1 cellular context compared by ENCODE assay signal in the genomic region with DNA sequence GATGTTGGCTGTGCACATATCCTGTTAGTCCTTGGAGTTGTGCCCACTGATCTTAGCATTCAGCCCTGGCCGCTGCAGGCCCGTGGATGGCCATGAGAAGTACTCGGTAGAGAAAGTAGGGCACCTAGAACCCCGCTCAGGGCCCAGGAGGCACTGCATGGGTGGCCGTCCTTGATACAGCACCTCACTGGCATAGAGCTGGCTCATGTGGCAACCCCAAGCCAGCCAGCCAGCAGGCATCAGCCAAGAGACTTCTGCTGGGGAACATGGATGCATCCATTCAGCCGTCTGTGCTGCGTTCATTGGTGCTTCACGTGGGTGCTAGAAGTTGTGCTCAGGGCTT.
TF ChIP-seq lines count a peak whose summit lies in the region.

No MANE protein-coding gene starts in this region.

TF ChIP-seq in HepG2, 621 proteins besides CTCF, POLR2A, EP300 and RAD21:
- TF ChIP-seq SCMH1 (CRISPR knock-in tag; IDR thresholded peaks at IDR 0.05; ENCODE audit: borderline replicate concordance) = no peak
- TF ChIP-seq, protein P1, sequence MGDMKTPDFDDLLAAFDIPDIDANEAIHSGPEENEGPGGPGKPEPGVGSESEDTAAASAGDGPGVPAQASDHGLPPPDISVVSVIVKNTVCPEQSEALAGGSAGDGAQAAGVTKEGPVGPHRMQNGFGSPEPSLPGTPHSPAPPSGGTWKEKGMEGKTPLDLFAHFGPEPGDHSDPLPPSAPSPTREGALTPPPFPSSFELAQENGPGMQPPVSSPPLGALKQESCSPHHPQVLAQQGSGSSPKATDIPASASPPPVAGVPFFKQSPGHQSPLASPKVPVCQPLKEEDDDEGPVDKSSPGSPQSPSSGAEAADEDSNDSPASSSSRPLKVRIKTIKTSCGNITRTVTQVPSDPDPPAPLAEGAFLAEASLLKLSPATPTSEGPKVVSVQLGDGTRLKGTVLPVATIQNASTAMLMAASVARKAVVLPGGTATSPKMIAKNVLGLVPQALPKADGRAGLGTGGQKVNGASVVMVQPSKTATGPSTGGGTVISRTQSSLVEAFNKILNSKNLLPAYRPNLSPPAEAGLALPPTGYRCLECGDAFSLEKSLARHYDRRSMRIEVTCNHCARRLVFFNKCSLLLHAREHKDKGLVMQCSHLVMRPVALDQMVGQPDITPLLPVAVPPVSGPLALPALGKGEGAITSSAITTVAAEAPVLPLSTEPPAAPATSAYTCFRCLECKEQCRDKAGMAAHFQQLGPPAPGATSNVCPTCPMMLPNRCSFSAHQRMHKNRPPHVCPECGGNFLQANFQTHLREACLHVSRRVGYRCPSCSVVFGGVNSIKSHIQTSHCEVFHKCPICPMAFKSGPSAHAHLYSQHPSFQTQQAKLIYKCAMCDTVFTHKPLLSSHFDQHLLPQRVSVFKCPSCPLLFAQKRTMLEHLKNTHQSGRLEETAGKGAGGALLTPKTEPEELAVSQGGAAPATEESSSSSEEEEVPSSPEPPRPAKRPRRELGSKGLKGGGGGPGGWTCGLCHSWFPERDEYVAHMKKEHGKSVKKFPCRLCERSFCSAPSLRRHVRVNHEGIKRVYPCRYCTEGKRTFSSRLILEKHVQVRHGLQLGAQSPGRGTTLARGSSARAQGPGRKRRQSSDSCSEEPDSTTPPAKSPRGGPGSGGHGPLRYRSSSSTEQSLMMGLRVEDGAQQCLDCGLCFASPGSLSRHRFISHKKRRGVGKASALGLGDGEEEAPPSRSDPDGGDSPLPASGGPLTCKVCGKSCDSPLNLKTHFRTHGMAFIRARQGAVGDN (CRISPR knock-in tag; IDR thresholded peaks at IDR 0.05) = 0 out of 2 replicates have a peak, but pooled peaks have one; percentile 12
